ENCODE assay signal across 26 cellular contexts in the genomic region with DNA sequence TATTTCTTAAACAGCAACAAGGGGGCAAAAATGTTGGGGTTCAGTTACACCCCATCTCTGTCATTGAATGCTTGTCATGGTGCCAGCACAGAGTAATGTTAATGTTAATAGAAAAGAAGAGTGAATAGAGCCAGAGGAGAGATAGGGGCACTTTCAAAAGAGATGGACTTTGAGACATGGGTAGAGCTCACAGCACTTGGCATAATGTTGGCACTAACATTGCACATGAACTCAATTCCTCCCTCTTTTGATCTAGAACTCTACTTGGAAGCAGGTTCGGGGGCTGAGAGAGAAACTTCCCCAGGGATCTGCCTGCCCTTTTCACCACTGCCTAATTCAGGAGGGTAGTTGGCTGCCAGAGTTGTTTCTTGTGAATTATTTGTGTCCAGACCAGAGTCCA.
"Had no signal": no experiment of that assay in that cellular context is flagged by ENCODE, and none has a peak within 500 bp of the region (broad histone marks: within the 10 kb centered on the region; RNA-seq: fewer than 3 reads in every experiment).

No MANE protein-coding gene starts in this region.

- ATAC-seq: naive thymus-derived CD8-positive, alpha-beta T cell; natural killer cell treated with Interleukin-12 subunit alpha and Interleukin-12 subunit beta and Interleukin-15 and Interleukin-18, amount 100 ng/mL, for 72 hours; pancreas; right cardiac atrium; sciatic nerve; stimulated activated effector memory CD8-positive, alpha-beta T cell treated with anti-CD3 and anti-CD28 coated beads, Interleukin-12 subunit alpha, Interleukin-12 subunit beta, amount 100 ng/mL, for 72 hours; stimulated activated naive B cell treated with anti-CD40 and anti-IgM and Interleukin-4, amounts not matched to agents 10 μg/mL and 1 μg/mL and 100 μg/mL, for 72 hours had no signal

- H3K4me3 ChIP-seq: pancreas, prostate gland, skin epidermis, stomach, thoracic aorta, thyroid gland, tibial nerve, upper lobe of left lung, vagina had no signal

- DNase-seq: naive thymus-derived CD8-positive, alpha-beta T cell; nephron progenitor cell; nucleus accumbens; pancreas; retina; right cardiac atrium; stimulated activated CD4-positive, alpha-beta T cell treated with anti-CD3 and anti-CD28 coated beads, Interleukin-15, amount 100 ng/mL, for 24 hours; stimulated activated CD4-positive, alpha-beta T cell treated with anti-CD3 and anti-CD28 coated beads, Interleukin-2, amount 100 ng/mL, for 24 hours; stimulated activated CD4-positive, alpha-beta T cell treated with anti-CD3 and anti-CD28 coated beads, Interleukin-2, amount 100 ng/mL, for 48 hours; stimulated activated CD4-positive, alpha-beta T cell treated with anti-CD3 and anti-CD28 coated beads, Interleukin-4, amount 100 ng/mL, for 24 hours; stimulated activated naive B cell treated with anti-CD40 and anti-IgM and Interleukin-4, amounts not matched to agents 10 μg/mL and 1 μg/mL and 100 μg/mL, for 72 hours; stimulated activated naive CD4-positive, alpha-beta T cell treated with Interleukin-2 at 50 U/mL for 16 hours; stomach; thyroid gland; trophoblast cell; upper lobe of left lung had no signal

- H3K9me3 ChIP-seq: neutrophil, pancreas, prostate gland, stomach, thoracic aorta, thyroid gland, tibial nerve, upper lobe of left lung, vagina had no signal

- H3K27me3 ChIP-seq: neutrophil, pancreas, stomach, thyroid gland, tibial nerve, upper lobe of left lung, vagina had no signal

- H3K4me1 ChIP-seq: pancreas, prostate gland, stomach, thyroid gland, tibial nerve, upper lobe of left lung had no signal

- FAIRE-seq: pancreas, urothelium cell line had no signal

- H3K27ac ChIP-seq: neutrophil, pancreas, prostate gland, skin epidermis, stomach, thoracic aorta, thyroid gland, tibial nerve, upper lobe of left lung, vagina had no signal

- H3K36me3 ChIP-seq: neutrophil, pancreas, prostate gland, stomach, thoracic aorta, thyroid gland, tibial nerve, upper lobe of left lung, vagina had no signal
